In genomic region chrX:136344321-136344720, GRCh38 we compare ENCODE assay signal across 33 cellular contexts. TPM values are rescaled to one million over a fixed set of nuclear protein-coding genes. Genes with fewer than 3 reads are reported as not detected.
"Had no signal": no experiment of that assay in that cellular context is flagged by ENCODE, and none has a peak within 500 bp of the region (broad histone marks: within the 10 kb centered on the region; RNA-seq: fewer than 3 reads in every experiment).

No MANE protein-coding gene starts in this region.

- H3K4me1 Mint-ChIP-seq: activated CD4-positive, alpha-beta T cell treated with anti-CD3 and anti-CD28 coated beads, Interleukin-2, amount 10 ng/mL, durations not matched to agents 7 days and 5 days; activated naive CD4-positive, alpha-beta T cell treated with anti-CD3 and anti-CD28 coated beads, Interleukin-2, amount 50 U/mL, for 24 hours; activated naive CD8-positive, alpha-beta T cell treated with anti-CD3 and anti-CD28 coated beads for 36 hours; activated naive CD8-positive, alpha-beta T cell treated with anti-CD3 and anti-CD28 coated beads, Interleukin-2, amount 50 U/mL, for 24 hours; brain had no signal

- H3K4me3 Mint-ChIP-seq: activated CD4-positive, alpha-beta T cell treated with anti-CD3 and anti-CD28 coated beads, Interleukin-2, amount 10 ng/mL, durations not matched to agents 7 days and 5 days; activated CD8-positive, alpha-beta T cell treated with anti-CD3 and anti-CD28 coated beads for 36 hours; activated naive CD4-positive, alpha-beta T cell treated with anti-CD3 and anti-CD28 coated beads for 36 hours; activated naive CD4-positive, alpha-beta T cell treated with anti-CD3 and anti-CD28 coated beads, Interleukin-2, amount 50 U/mL, for 24 hours; activated naive CD8-positive, alpha-beta T cell treated with anti-CD3 and anti-CD28 coated beads for 36 hours; activated naive CD8-positive, alpha-beta T cell treated with anti-CD3 and anti-CD28 coated beads, Interleukin-2, amount 50 U/mL, for 24 hours; activated T-cell treated with anti-CD3 and anti-CD28 coated beads, Interleukin-2, amount 50 U/mL, for 4 hours; brain had no signal

- H3K27ac Mint-ChIP-seq: activated CD4-positive, alpha-beta T cell treated with anti-CD3 and anti-CD28 coated beads, Interleukin-2, amount 10 ng/mL, durations not matched to agents 7 days and 5 days; activated CD8-positive, alpha-beta T cell treated with anti-CD3 and anti-CD28 coated beads for 36 hours; activated naive CD4-positive, alpha-beta T cell treated with anti-CD3 and anti-CD28 coated beads for 36 hours; activated naive CD4-positive, alpha-beta T cell treated with anti-CD3 and anti-CD28 coated beads, Interleukin-2, amount 50 U/mL, for 24 hours; activated naive CD8-positive, alpha-beta T cell treated with anti-CD3 and anti-CD28 coated beads for 36 hours; activated naive CD8-positive, alpha-beta T cell treated with anti-CD3 and anti-CD28 coated beads, Interleukin-2, amount 50 U/mL, for 24 hours; activated T-helper 2 cell treated with anti-CD3 and anti-CD28 coated beads, Interferon-gamma antibody, Interleukin-2, Interleukin-4, amounts not matched to agents 10 μg/mL and 5 μg/mL and 100 μg/mL, durations not matched to agents 14 hours and 24 hours and 36 hours; brain had no signal

- H3K27ac ChIP-seq: adrenal gland, epithelial cell of prostate, esophagus squamous epithelium had no signal

- H3K9me3 ChIP-seq: adrenal gland, esophagus squamous epithelium had no signal

- ATAC-seq: activated CD8-positive, alpha-beta T cell treated with anti-CD3 and anti-CD28 coated beads for 36 hours; activated naive CD8-positive, alpha-beta T cell treated with anti-CD3 and anti-CD28 coated beads, Interleukin-2, amount 50 U/mL, for 24 hours; activated T-cell treated with anti-CD3 and anti-CD28 coated beads, Interleukin-2, amount 50 U/mL, for 4 hours had no signal

- H3K4me3 ChIP-seq: adrenal gland, esophagus squamous epithelium had no signal

- FAIRE-seq: colon, endometrium, endothelial cell of umbilical vein, frontal cortex had no signal

- H3K36me3 Mint-ChIP-seq: activated naive CD4-positive, alpha-beta T cell treated with anti-CD3 and anti-CD28 coated beads, Interleukin-2, amount 50 U/mL, for 24 hours; activated naive CD8-positive, alpha-beta T cell treated with anti-CD3 and anti-CD28 coated beads for 36 hours; brain had no signal

- H3K9me3 Mint-ChIP-seq: activated CD8-positive, alpha-beta T cell treated with anti-CD3 and anti-CD28 coated beads for 36 hours; activated naive CD4-positive, alpha-beta T cell treated with anti-CD3 and anti-CD28 coated beads for 36 hours; activated naive CD4-positive, alpha-beta T cell treated with anti-CD3 and anti-CD28 coated beads, Interleukin-2, amount 50 U/mL, for 24 hours; activated naive CD8-positive, alpha-beta T cell treated with anti-CD3 and anti-CD28 coated beads for 36 hours; activated naive CD8-positive, alpha-beta T cell treated with anti-CD3 and anti-CD28 coated beads, Interleukin-2, amount 50 U/mL, for 24 hours; activated T-cell treated with anti-CD3 and anti-CD28 coated beads, Interleukin-2, amount 50 U/mL, for 4 hours; activated T-helper 2 cell treated with anti-CD3 and anti-CD28 coated beads, Interferon-gamma antibody, Interleukin-2, Interleukin-4, amounts not matched to agents 10 μg/mL and 5 μg/mL and 100 μg/mL, durations not matched to agents 14 hours and 24 hours and 36 hours had no signal

- H3K27me3 ChIP-seq: esophagus squamous epithelium had no signal

- H3K27me3 Mint-ChIP-seq: activated naive CD8-positive, alpha-beta T cell treated with anti-CD3 and anti-CD28 coated beads for 36 hours; brain had no signal

- H3K36me3 ChIP-seq: adrenal gland, esophagus squamous epithelium had no signal

- DNase-seq: activated CD4-positive, alpha-beta T cell treated with anti-CD3 and anti-CD28 coated beads for 1 hour; activated CD4-positive, alpha-beta T cell treated with anti-CD3 and anti-CD28 coated beads for 4 hours; activated CD4-positive, alpha-beta T cell treated with anti-CD3 and anti-CD28 coated beads, Interleukin-2, amount 10 ng/mL, durations not matched to agents 7 days and 5 days; activated CD4-positive, alpha-beta T cell treated with anti-CD3 and anti-CD28 coated beads, Interleukin-2, amount 50 U/mL, for 4 hours; activated CD8-positive, alpha-beta memory T cell treated with anti-CD3 and anti-CD28 coated beads for 24 hours; activated CD8-positive, alpha-beta T cell treated with anti-CD3 and anti-CD28 coated beads for 36 hours; activated effector memory CD4-positive, alpha-beta T cell treated with anti-CD3 and anti-CD28 coated beads, Interleukin-2, amount 50 U/mL, for 16 hours; activated naive CD4-positive, alpha-beta T cell treated with anti-CD3 and anti-CD28 coated beads for 36 hours; activated naive CD8-positive, alpha-beta T cell treated with anti-CD3 and anti-CD28 coated beads for 36 hours; activated naive CD8-positive, alpha-beta T cell treated with anti-CD3 and anti-CD28 coated beads, Interleukin-2, amount 50 U/mL, for 24 hours; activated T-cell treated with anti-CD3 and anti-CD28 coated beads, Interleukin-2, amount 50 U/mL, for 4 hours; adrenal gland; amygdala; aorta; caudate nucleus; cortex of kidney; effector CD8-positive, alpha-beta T cell; esophagus squamous epithelium; head of caudate nucleus; hippocampal formation; T-helper 2 cell had no signal

- H3K4me1 ChIP-seq: adrenal gland, esophagus squamous epithelium had no signal

RNA-seq across cellular contexts. Expression of gene ADGRG4, which starts 43.6 kb away (rescaled TPM):
- total RNA-seq: activated CD4-positive, alpha-beta T cell treated with anti-CD3 and anti-CD28 coated beads, Interleukin-2, amount 10 ng/mL, durations not matched to agents 7 days and 5 days; activated CD8-positive, alpha-beta T cell treated with anti-CD3 and anti-CD28 coated beads for 36 hours; activated naive CD4-positive, alpha-beta T cell treated with anti-CD3 and anti-CD28 coated beads for 36 hours; activated naive CD8-positive, alpha-beta T cell treated with anti-CD3 and anti-CD28 coated beads for 36 hours; activated T-cell treated with anti-CD3 and anti-CD28 coated beads, Interleukin-2, amount 50 U/mL, for 4 hours; activated T-helper 2 cell treated with anti-CD3 and anti-CD28 coated beads, Interferon-gamma antibody, Interleukin-2, Interleukin-4, amounts not matched to agents 10 μg/mL and 5 μg/mL and 100 μg/mL, durations not matched to agents 14 hours and 24 hours and 36 hours; dermis microvascular lymphatic vessel endothelial cell; fibroblast of lung; fibroblast of villous mesenchyme; frontal cortex; T-helper 1 cell treated with Interleukin-12 subunit alpha and Interleukin-12 subunit beta and Interleukin-4 antibody, amounts not matched to agents 30 ng/mL and 1 ng/mL, for 36 hours had no signal
- polyA plus RNA-seq: aorta had no signal
